ENCODE assay signal across 27 cellular contexts in the genomic region with DNA sequence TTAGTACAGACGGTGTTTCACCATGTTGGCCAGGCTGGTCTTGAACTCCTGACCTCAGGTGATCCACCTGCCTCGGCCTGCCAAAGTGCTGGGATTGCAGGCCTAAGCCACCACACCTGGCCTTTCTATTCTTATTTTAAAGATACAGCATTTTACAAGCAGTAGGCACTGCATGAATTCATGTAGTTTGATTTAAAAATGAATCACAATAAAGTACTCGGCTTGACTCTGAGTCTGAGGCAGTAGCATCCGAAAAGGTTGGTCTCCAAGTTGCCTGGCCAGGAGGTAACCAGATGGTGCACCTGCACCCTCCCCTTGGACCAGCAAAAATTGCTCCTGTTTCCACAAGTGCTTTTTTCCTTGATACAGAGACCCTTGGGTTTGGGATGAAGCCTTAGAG.
"Had no signal": no experiment of that assay in that cellular context is flagged by ENCODE, and none has a peak within 500 bp of the region (broad histone marks: within the 10 kb centered on the region; RNA-seq: fewer than 3 reads in every experiment).

No MANE protein-coding gene starts in this region.

- H3K4me1 ChIP-seq: adrenal gland, parathyroid adenoma, suprapubic skin had no signal

- H3K36me3 ChIP-seq: adrenal gland, right atrium auricular region, suprapubic skin, tibial artery had no signal

- DNase-seq: activated CD4-positive, alpha-beta T cell treated with anti-CD3 and anti-CD28 coated beads for 48 hours; activated CD4-positive, alpha-beta T cell treated with anti-CD3 and anti-CD28 coated beads, Interleukin-2, amount 50 U/mL, for 48 hours; activated CD8-positive, alpha-beta memory T cell treated with anti-CD3 and anti-CD28 coated beads for 24 hours; activated effector memory CD4-positive, alpha-beta T cell treated with anti-CD3 and anti-CD28 coated beads, Interleukin-2, amount 50 U/mL, for 16 hours; activated naive CD4-positive, alpha-beta T cell treated with anti-CD3 and anti-CD28 coated beads for 36 hours; activated naive CD8-positive, alpha-beta T cell treated with anti-CD3 and anti-CD28 coated beads for 36 hours; adrenal gland; glutamatergic neuron; islet precursor cell; left cardiac atrium; left ventricle myocardium superior; mammary epithelial cell; midbrain; naive thymus-derived CD4-positive, alpha-beta T cell; nucleus accumbens; stimulated activated CD4-positive, alpha-beta T cell treated with anti-CD3 and anti-CD28 coated beads, Interleukin-1b, Interleukin-23, amount 100 ng/mL, for 48 hours; stimulated activated CD4-positive, alpha-beta T cell treated with anti-CD3 and anti-CD28 coated beads, Interleukin-4, amount 100 ng/mL, for 4 hours; stimulated activated CD8-positive, alpha-beta memory T cell treated with anti-CD3 and anti-CD28 coated beads, Interleukin-4, amount 100 ng/mL, for 48 hours; stimulated activated naive CD4-positive, alpha-beta T cell; T-helper 9 cell; tibial artery had no signal

- H3K27ac ChIP-seq: adrenal gland, parathyroid adenoma, right atrium auricular region, suprapubic skin, tibial artery, VCaP had no signal

- ATAC-seq: activated CD4-positive, CD25-positive, alpha-beta regulatory T cell treated with anti-CD3 and anti-CD28 coated beads, Interleukin-2, amount 50 U/mL, for 24 hours; left cardiac atrium; left ventricle myocardium superior; naive thymus-derived CD4-positive, alpha-beta T cell had no signal

- H3K4me3 ChIP-seq: adrenal gland, right atrium auricular region, smooth muscle cell, suprapubic skin, tibial artery had no signal

- H3K9me3 ChIP-seq: adrenal gland, right atrium auricular region, suprapubic skin, tibial artery had no signal

- H3K27me3 ChIP-seq: adrenal gland, right atrium auricular region, suprapubic skin, tibial artery had no signal

- H3K9ac ChIP-seq: parathyroid adenoma had no signal
